Comparison of ENCODE assay signal across 1 cellular context in genomic region chr5:111685969-111686368, GRCh38.
TF ChIP-seq lines count a peak whose summit lies in the region.

No MANE protein-coding gene starts in this region.

TF ChIP-seq in GM12878, 131 proteins besides CTCF, POLR2A, EP300 and RAD21 (continued from another document):
- TF ChIP-seq HSF1 (IDR thresholded peaks at IDR 0.05; ENCODE audit: low read depth, low read length) (no peak), PAX8 (IDR thresholded peaks at IDR 0.05) (no peak), NFIC (IDR thresholded peaks at IDR 0.05; ENCODE audit: low read depth, low read length) (no peak)
